ENCODE assay signal across 33 cellular contexts in the genomic region with DNA sequence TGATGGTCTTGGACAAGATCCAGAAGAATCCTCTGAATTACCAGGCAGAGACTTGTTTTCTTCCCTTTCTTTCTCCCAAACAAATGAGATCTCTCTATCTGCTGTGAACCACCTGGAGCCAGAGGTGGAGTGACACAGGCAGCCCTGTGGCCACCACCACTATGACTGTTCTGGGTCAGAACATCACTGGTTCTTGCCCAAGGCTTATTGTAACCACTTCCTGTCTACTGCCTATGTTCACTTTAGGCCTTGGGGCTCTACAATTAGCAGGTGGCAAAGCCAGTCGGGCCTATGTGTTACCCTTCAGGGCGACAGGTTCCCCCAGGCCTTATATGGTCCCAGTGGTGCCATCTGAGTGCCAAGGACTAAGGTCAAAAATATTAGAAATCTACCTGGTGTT.
"Had no signal": no experiment of that assay in that cellular context is flagged by ENCODE, and none has a peak within 500 bp of the region (broad histone marks: within the 10 kb centered on the region; RNA-seq: fewer than 3 reads in every experiment).

No MANE protein-coding gene starts in this region.

- H3K27me3 ChIP-seq: adrenal gland, body of pancreas, brain microvascular endothelial cell had no signal

- H3K9me3 Mint-ChIP-seq: activated B cell treated with CpG ODN at 0.5 μM for 24 hours; activated CD4-positive, alpha-beta memory T cell treated with anti-CD3 and anti-CD28 coated beads for 36 hours; activated CD4-positive, alpha-beta T cell treated with anti-CD3 and anti-CD28 coated beads, Interleukin-2, amount 10 ng/mL, durations not matched to agents 24 days and 14 days; activated CD8-positive, alpha-beta T cell treated with anti-CD3 and anti-CD28 coated beads for 36 hours; activated naive CD4-positive, alpha-beta T cell treated with anti-CD3 and anti-CD28 coated beads for 36 hours; activated naive CD4-positive, alpha-beta T cell treated with anti-CD3 and anti-CD28 coated beads, Interleukin-2, amount 50 U/mL, for 72 hours; activated naive CD8-positive, alpha-beta T cell treated with anti-CD3 and anti-CD28 coated beads for 36 hours; activated T-cell treated with anti-CD3 and anti-CD28 coated beads, Interleukin-2, amount 50 U/mL, for 4 hours; T-helper 2 cell treated with Interferon-gamma antibody and Interleukin-4, amounts not matched to agents 5 μg/mL and 100 μg/mL, for 36 hours had no signal

- ATAC-seq: activated CD8-positive, alpha-beta T cell treated with anti-CD3 and anti-CD28 coated beads for 36 hours; activated naive CD4-positive, alpha-beta T cell treated with anti-CD3 and anti-CD28 coated beads, Interleukin-2, amount 50 U/mL, for 72 hours; activated T-cell treated with anti-CD3 and anti-CD28 coated beads, Interleukin-2, amount 50 U/mL, for 4 hours; body of pancreas had no signal

- H3K36me3 ChIP-seq: adrenal gland, brain microvascular endothelial cell, breast epithelium had no signal

- H3K27me3 Mint-ChIP-seq: activated B cell treated with CpG ODN at 0.5 μM for 24 hours; activated CD4-positive, alpha-beta memory T cell treated with anti-CD3 and anti-CD28 coated beads for 36 hours; activated CD4-positive, alpha-beta T cell treated with anti-CD3 and anti-CD28 coated beads, Interleukin-2, amount 10 ng/mL, durations not matched to agents 24 days and 14 days; activated CD8-positive, alpha-beta T cell treated with anti-CD3 and anti-CD28 coated beads for 36 hours; activated naive CD8-positive, alpha-beta T cell treated with anti-CD3 and anti-CD28 coated beads for 36 hours had no signal

- H3K4me1 ChIP-seq: adrenal gland, body of pancreas, breast epithelium had no signal

- H3K4me1 Mint-ChIP-seq: activated B cell treated with CpG ODN at 0.5 μM for 24 hours; activated CD4-positive, alpha-beta T cell treated with anti-CD3 and anti-CD28 coated beads, Interleukin-2, amount 10 ng/mL, durations not matched to agents 24 days and 14 days; activated naive CD8-positive, alpha-beta T cell treated with anti-CD3 and anti-CD28 coated beads for 36 hours had no signal

- H3K27ac ChIP-seq: adrenal gland, body of pancreas, brain microvascular endothelial cell, breast epithelium, VCaP had no signal

- H3K36me3 Mint-ChIP-seq: activated CD4-positive, alpha-beta memory T cell treated with anti-CD3 and anti-CD28 coated beads for 36 hours; activated naive CD4-positive, alpha-beta T cell treated with anti-CD3 and anti-CD28 coated beads, Interleukin-2, amount 50 U/mL, for 72 hours; activated naive CD8-positive, alpha-beta T cell treated with anti-CD3 and anti-CD28 coated beads for 36 hours had no signal

- H3K27ac Mint-ChIP-seq: activated B cell treated with CpG ODN at 0.5 μM for 24 hours; activated CD4-positive, alpha-beta memory T cell treated with anti-CD3 and anti-CD28 coated beads for 36 hours; activated CD4-positive, alpha-beta T cell treated with anti-CD3 and anti-CD28 coated beads, Interleukin-2, amount 10 ng/mL, durations not matched to agents 24 days and 14 days; activated CD8-positive, alpha-beta T cell treated with anti-CD3 and anti-CD28 coated beads for 36 hours; activated naive CD4-positive, alpha-beta T cell treated with anti-CD3 and anti-CD28 coated beads for 36 hours; activated naive CD4-positive, alpha-beta T cell treated with anti-CD3 and anti-CD28 coated beads, Interleukin-2, amount 50 U/mL, for 72 hours; activated naive CD8-positive, alpha-beta T cell treated with anti-CD3 and anti-CD28 coated beads for 36 hours; T-helper 1 cell treated with Interleukin-12 subunit alpha and Interleukin-12 subunit beta and Interleukin-4 antibody, amounts not matched to agents 30 μg/mL and 1 μg/mL, for 36 hours; T-helper 2 cell treated with Interferon-gamma antibody and Interleukin-4, amounts not matched to agents 5 μg/mL and 100 μg/mL, for 36 hours had no signal

- H3K4me3 ChIP-seq: adrenal gland, body of pancreas, breast epithelium had no signal

- FAIRE-seq: TTC549 had no signal

- H3K4me3 Mint-ChIP-seq: activated B cell treated with CpG ODN at 0.5 μM for 24 hours; activated CD4-positive, alpha-beta memory T cell treated with anti-CD3 and anti-CD28 coated beads for 36 hours; activated CD4-positive, alpha-beta T cell treated with anti-CD3 and anti-CD28 coated beads, Interleukin-2, amount 10 ng/mL, durations not matched to agents 24 days and 14 days; activated CD8-positive, alpha-beta T cell treated with anti-CD3 and anti-CD28 coated beads for 36 hours; activated naive CD4-positive, alpha-beta T cell treated with anti-CD3 and anti-CD28 coated beads for 36 hours; activated naive CD8-positive, alpha-beta T cell treated with anti-CD3 and anti-CD28 coated beads for 36 hours; activated T-cell treated with anti-CD3 and anti-CD28 coated beads, Interleukin-2, amount 50 U/mL, for 4 hours; T-helper 1 cell treated with Interleukin-12 subunit alpha and Interleukin-12 subunit beta and Interleukin-4 antibody, amounts not matched to agents 30 μg/mL and 1 μg/mL, for 36 hours; T-helper 2 cell treated with Interferon-gamma antibody and Interleukin-4, amounts not matched to agents 5 μg/mL and 100 μg/mL, for 36 hours had no signal

- H3K9me3 ChIP-seq: adrenal gland, body of pancreas, breast epithelium had no signal

- DNase-seq: activated B cell treated with CpG ODN at 0.5 μM for 24 hours; activated CD4-positive, alpha-beta memory T cell treated with anti-CD3 and anti-CD28 coated beads for 36 hours; activated CD4-positive, alpha-beta T cell treated with anti-CD3 and anti-CD28 coated beads for 4 hours; activated CD4-positive, alpha-beta T cell treated with anti-CD3 and anti-CD28 coated beads, Interleukin-2, amount 10 ng/mL, durations not matched to agents 24 days and 14 days; activated CD4-positive, alpha-beta T cell treated with anti-CD3 and anti-CD28 coated beads, Interleukin-2, amount 50 U/mL, for 1 hour; activated CD4-positive, alpha-beta T cell treated with anti-CD3 and anti-CD28 coated beads, Interleukin-2, amount 50 U/mL, for 4 hours; activated CD4-positive, CD25-positive, alpha-beta regulatory T cell treated with anti-CD3 and anti-CD28 coated beads, Interleukin-2, amount 50 U/mL, for 72 hours; activated CD8-positive, alpha-beta memory T cell treated with anti-CD3 and anti-CD28 coated beads, Interleukin-2, amount 50 U/mL, for 4 hours; activated CD8-positive, alpha-beta T cell treated with anti-CD3 and anti-CD28 coated beads for 36 hours; activated effector memory CD4-positive, alpha-beta T cell treated with anti-CD3 and anti-CD28 coated beads, Interleukin-2, amount 50 U/mL, for 16 hours; activated gamma-delta T cell treated with Interleukin-2 at 50 U/mL for 16 hours; activated naive CD4-positive, alpha-beta T cell; activated naive CD4-positive, alpha-beta T cell treated with anti-CD3 and anti-CD28 coated beads for 36 hours; activated naive CD4-positive, alpha-beta T cell treated with anti-CD3 and anti-CD28 coated beads, Interleukin-2, amount 50 U/mL, for 16 hours; activated naive CD8-positive, alpha-beta T cell treated with anti-CD3 and anti-CD28 coated beads for 36 hours; activated T-cell treated with anti-CD3 and anti-CD28 coated beads for 4 hours; activated T-cell treated with anti-CD3 and anti-CD28 coated beads, Interleukin-2, amount 50 U/mL, for 1 hour; activated T-cell treated with anti-CD3 and anti-CD28 coated beads, Interleukin-2, amount 50 U/mL, for 4 hours; adrenal gland; amniotic stem cell; aorta; body of pancreas; brain microvascular endothelial cell; central memory CD4-positive, alpha-beta T cell; T-helper 1 cell; T-helper 2 cell; T-helper 9 cell had no signal
